ENCODE assay signal across 9 cellular contexts in the genomic region with DNA sequence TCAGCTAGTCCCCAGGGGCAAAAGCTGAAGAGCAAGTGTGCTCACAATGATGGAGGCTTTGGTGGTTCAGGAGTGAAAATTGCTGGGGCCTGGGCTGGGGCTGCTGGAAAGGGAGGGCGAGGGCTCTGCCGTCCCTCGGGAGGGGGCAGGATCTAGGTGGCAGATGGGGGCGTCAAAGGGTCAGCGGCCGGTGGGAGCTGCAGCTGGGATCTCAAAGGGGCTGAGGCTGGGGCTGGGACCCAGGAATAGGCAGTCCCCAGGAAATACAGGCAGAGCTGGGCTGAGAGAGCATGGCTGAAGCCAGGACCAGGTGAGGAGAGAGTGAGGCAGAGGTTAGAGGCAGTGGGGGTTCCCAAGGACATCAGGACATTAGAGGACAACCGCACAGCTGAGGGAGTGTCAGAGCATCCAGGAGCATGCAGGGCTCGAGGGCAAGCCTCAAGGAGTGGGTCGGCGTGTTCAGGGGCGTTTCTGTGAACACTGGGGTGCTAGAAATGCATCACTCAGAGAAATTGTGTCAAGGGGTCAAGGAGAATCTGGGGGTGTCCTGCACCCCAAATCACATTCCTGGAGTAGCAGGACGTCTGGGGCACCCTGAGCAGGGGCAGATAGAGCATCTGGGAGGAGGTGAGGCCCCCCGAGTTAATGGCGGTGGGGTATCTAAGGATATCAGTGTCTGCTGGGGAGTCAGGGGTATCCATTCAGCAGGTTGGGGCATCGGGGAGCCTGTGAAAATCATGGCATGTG. TPM values are rescaled to one million over a fixed set of nuclear protein-coding genes. Genes with fewer than 3 reads are reported as not detected.
DNase-seq lines count a peak whose midpoint lies in the region; ATAC-seq, FAIRE-seq and TF ChIP-seq lines count a peak whose summit lies in the region.
"Had no signal": no experiment of that assay in that cellular context is flagged by ENCODE, and none has a peak within 500 bp of the region (broad histone marks: within the 10 kb centered on the region; RNA-seq: fewer than 3 reads in every experiment).

No MANE protein-coding gene starts in this region.

- intact Hi-C loops in Right ventricle myocardium inferior (cut with DNase I) (loop anchor here (5.0 kb wide), 1 partner anchor 78 kb away; no protein-coding TSS in a partner anchor), uterus (cut with DNase I; ENCODE audit: low total_unique reads) (no loop called here)

- H3K27me3 ChIP-seq in right atrium auricular region = no peaks in the 10 kb centered on the region
- H3K27me3 ChIP-seq in mucosa of rectum (ENCODE audit: control insufficient read depth in 2 of 2, insufficient read depth in 2 of 2, low read length in 2 of 2) = no peaks in the 10 kb centered on the region
- no peaks in the 10 kb centered on the region for H3K27me3 ChIP-seq in uterus

- peak overlapping the region; percentile 14 to 57 for H3K9ac ChIP-seq in mucosa of rectum (ENCODE audit: low read depth in 1 of 2, low read length in 2 of 2)

- H3K36me3 ChIP-seq in right atrium auricular region = no peaks in the 10 kb centered on the region
- H3K36me3 ChIP-seq in mucosa of rectum (ENCODE audit: control insufficient read depth in 2 of 2, insufficient read depth in 2 of 2, low read length in 2 of 2) = no peaks in the 10 kb centered on the region
- no peaks in the 10 kb centered on the region for H3K36me3 ChIP-seq in uterus

- TF ChIP-seq CTCF in right atrium auricular region (IDR thresholded peaks at IDR 0.05) (no peak), uterus (IDR thresholded peaks at IDR 0.05) (no peak)

- H3K4me3 ChIP-seq in right atrium auricular region = peak overlapping the region; percentile 34 to 52
- peak overlapping the region; percentile 56 to 62 for H3K4me3 ChIP-seq in mucosa of rectum (ENCODE audit: low read length in 2 of 2)
- peak overlapping the region; percentile 22 to 42 for H3K4me3 ChIP-seq in uterus

- TF ChIP-seq POLR2A in uterus (IDR thresholded peaks at IDR 0.05) (no peak), GM12891 (IDR thresholded peaks at IDR 0.05; ENCODE audit: low read depth, low read length) (no peak)

- no peaks in the 10 kb centered on the region for H3K9me3 ChIP-seq in right atrium auricular region
- H3K9me3 ChIP-seq in mucosa of rectum (ENCODE audit: control insufficient read depth in 2 of 2, low read length in 2 of 2) = no peaks in the 10 kb centered on the region
- no peaks in the 10 kb centered on the region for H3K9me3 ChIP-seq in uterus

- H3K4me1 ChIP-seq in right atrium auricular region (peaks cover 0 to 31% of the 10 kb centered on the region in 2 donors), mucosa of rectum (ENCODE audit: control insufficient read depth in 2 of 2, insufficient read depth in 2 of 2, low read length in 2 of 2) (peaks cover 21 to 23% of the 10 kb centered on the region in 2 donors), uterus (peaks cover 0 to 9% of the 10 kb centered on the region in 2 donors)

- no peak for FAIRE-seq in GM12891 (lab: Jason Lieb, UNC)
- FAIRE-seq: islet of Langerhans had no signal

- ATAC-seq in Right ventricle myocardium inferior (no peak), GM21529 (IDR thresholded peaks at IDR 0.05; ENCODE audit: unreplicated experiment) (no peak)

- no peak for DNase-seq in right atrium auricular region (ENCODE audit: low spot score)
- no peak for DNase-seq in Right ventricle myocardium inferior (ENCODE audit: missing footprints)
- peak in 1 of 61 donors; percentile 35 for DNase-seq in caudate nucleus (lab: John Stamatoyannopoulos, UW)
- no peak for DNase-seq in uterus
- no peak for DNase-seq in GM12891 (ENCODE audit: insufficient read length, low spot score)
- no peak for DNase-seq in NCI-H2081 (lab: John Stamatoyannopoulos, UW)

- H3K27ac ChIP-seq in right atrium auricular region (peak overlapping the region in 1 of 2 donors; percentile 54), caudate nucleus (ENCODE audit: low read depth, low read length) (peak overlapping the region; percentile 52), mucosa of rectum (ENCODE audit: low read depth in 2 of 2, low read length in 2 of 2) (peak overlapping the region in 1 of 2 donors; percentile 9), uterus (peak overlapping the region; percentile 23 to 67)

TF ChIP-seq in GM12891, 5 proteins besides CTCF, POLR2A, EP300 and RAD21:
- TF ChIP-seq TAF1 (IDR thresholded peaks at IDR 0.05; ENCODE audit: low read depth, low read length) = no peak
- TF ChIP-seq POLR2AphosphoS5 (IDR thresholded peaks at IDR 0.05; ENCODE audit: low read depth, low read length) = no peak
- TF ChIP-seq POU2F2 (IDR thresholded peaks at IDR 0.05; ENCODE audit: low read depth, low read length) = no peak
- TF ChIP-seq SPI1 (IDR thresholded peaks at IDR 0.05; ENCODE audit: low read depth, low read length) = no peak
- no peak for TF ChIP-seq PAX5 (IDR thresholded peaks at IDR 0.05; ENCODE audit: insufficient read depth, low read length, severe bottlenecking)

RNA-seq across cellular contexts. Expression of gene SYNE4, which starts 1.2 kb away (rescaled TPM):
- not detected for total RNA-seq in right atrium auricular region
- total RNA-seq in Right ventricle myocardium inferior = 0.35 TPM
- total RNA-seq in uterus = 1 to 10 TPM in 1 of 4 donors, under 1 TPM in 1, not detected in 2; 0.24 to 1.7 TPM
- 0.80 TPM for polyA plus RNA-seq in GM12891 (2012; ENCODE audit: low read depth, missing spikeins)

RNA-seq across cellular contexts. Expression of gene ALKBH6, which starts 4.2 kb away (rescaled TPM):
- total RNA-seq in right atrium auricular region (10 to 100 TPM; 16.2 to 16.5 TPM), Right ventricle myocardium inferior (12.1 TPM), uterus (10 to 100 TPM; 10.0 to 18.5 (median 17.0) TPM)
- 32.2 TPM for polyA plus RNA-seq in GM12891 (2012; ENCODE audit: low read depth, missing spikeins)

RNA-seq across cellular contexts. Expression of gene SDHAF1, which starts 14.8 kb away (rescaled TPM):
- total RNA-seq in right atrium auricular region (10 to 100 TPM; 30.8 to 34.9 TPM), Right ventricle myocardium inferior (9.7 TPM), uterus (10 to 100 TPM; 23.8 to 80.0 (median 43.1) TPM)
- 16.2 TPM for polyA plus RNA-seq in GM12891 (2012; ENCODE audit: low read depth, missing spikeins)

RNA-seq across cellular contexts. Expression of gene CLIP3, which starts 22.9 kb away (rescaled TPM):
- total RNA-seq in right atrium auricular region = 10 to 100 TPM in 1 of 2 donors, 1 to 10 TPM in 1; 5.1 to 10.7 TPM
- 3.6 TPM for total RNA-seq in Right ventricle myocardium inferior
- 10 to 100 TPM in 3 of 4 donors, 1 to 10 TPM in 1; 4.4 to 82.5 (median 34.8) TPM for total RNA-seq in uterus
- 2.0 TPM for polyA plus RNA-seq in GM12891 (2012; ENCODE audit: low read depth, missing spikeins)

RNA-seq across cellular contexts. Expression of gene THAP8, which starts 44.3 kb away (rescaled TPM):
- total RNA-seq in right atrium auricular region = 10 to 100 TPM in 1 of 2 donors, 1 to 10 TPM in 1; 5.7 to 11.6 TPM
- total RNA-seq in Right ventricle myocardium inferior = 4.1 TPM
- total RNA-seq in uterus = 1 to 10 TPM in 3 of 4 donors, not detected in 1; 4.6 to 6.5 (median 6.2) TPM
- polyA plus RNA-seq in GM12891 (2012; ENCODE audit: low read depth, missing spikeins) = 2.5 TPM
